Comparison of ENCODE assay signal across 27 cellular contexts in genomic region chr7:154666768-154667167, GRCh38.
"Had no signal": no experiment of that assay in that cellular context is flagged by ENCODE, and none has a peak within 500 bp of the region (broad histone marks: within the 10 kb centered on the region; RNA-seq: fewer than 3 reads in every experiment).

No MANE protein-coding gene starts in this region.

- FAIRE-seq: urothelium cell line had no signal

- H3K36me3 ChIP-seq: stomach, suprapubic skin, thoracic aorta, thyroid gland, tibial artery, tibial nerve, transverse colon, upper lobe of left lung, upper lobe of right lung, uterus, vagina had no signal

- H3K4me3 ChIP-seq: stomach, suprapubic skin, testis, thoracic aorta, thyroid gland, tibial artery, tibial nerve, transverse colon, upper lobe of left lung, upper lobe of right lung, uterus, vagina had no signal

- H3K27me3 ChIP-seq: stomach, suprapubic skin, testis, thyroid gland, tibial artery, tibial nerve, transverse colon, upper lobe of left lung, upper lobe of right lung, uterus, vagina had no signal

- ATAC-seq: stimulated activated effector memory CD8-positive, alpha-beta T cell treated with anti-CD3 and anti-CD28 coated beads, Interleukin-12 subunit alpha, Interleukin-12 subunit beta, amount 100 ng/mL, for 72 hours; stimulated activated memory B cell treated with anti-CD40 and anti-IgM and Interleukin-4, amounts not matched to agents 10 μg/mL and 1 μg/mL and 100 μg/mL, for 72 hours; stimulated activated naive B cell treated with anti-CD40 and anti-IgM and Interleukin-4, amounts not matched to agents 10 μg/mL and 1 μg/mL and 100 μg/mL, for 72 hours; stimulated activated naive CD8-positive, alpha-beta T cell treated with anti-CD3 and anti-CD28 coated beads, Interleukin-15, amount 100 ng/mL, for 72 hours; stimulated activated naive CD8-positive, alpha-beta T cell treated with anti-CD3 and anti-CD28 coated beads, Interleukin-15, Interleukin-2, amounts not matched to agents 100 U/mL and 50 U/mL, for 24 hours; upper lobe of right lung had no signal

- H3K27ac ChIP-seq: stomach, suprapubic skin, testis, thoracic aorta, thyroid gland, tibial artery, tibial nerve, transverse colon, upper lobe of left lung, upper lobe of right lung, uterus, vagina had no signal

- DNase-seq: stimulated activated CD4-positive, alpha-beta T cell treated with anti-CD3 and anti-CD28 coated beads, Interleukin-2, amount 100 ng/mL, for 48 hours; stimulated activated CD4-positive, alpha-beta T cell treated with anti-CD3 and anti-CD28 coated beads, Interleukin-4, amount 100 ng/mL, for 1 hour; stimulated activated CD4-positive, alpha-beta T cell treated with anti-CD3 and anti-CD28 coated beads, Interleukin-4, amount 100 ng/mL, for 24 hours; stimulated activated CD4-positive, alpha-beta T cell treated with anti-CD3 and anti-CD28 coated beads, Interleukin-4, amount 100 ng/mL, for 4 hours; stimulated activated CD8-positive, alpha-beta memory T cell treated with anti-CD3 and anti-CD28 coated beads, Interleukin-4, amount 100 ng/mL, for 48 hours; stimulated activated naive B cell treated with anti-CD40 and anti-IgM and Interleukin-4, amounts not matched to agents 10 μg/mL and 1 μg/mL and 100 μg/mL, for 72 hours; stimulated activated naive CD4-positive, alpha-beta T cell; stimulated activated naive CD4-positive, alpha-beta T cell treated with Interleukin-2 at 50 U/mL for 16 hours; stimulated activated naive CD8-positive, alpha-beta T cell treated with anti-CD3 and anti-CD28 coated beads, Interleukin-15, amount 100 ng/mL, for 72 hours; stimulated activated naive CD8-positive, alpha-beta T cell treated with anti-CD3 and anti-CD28 coated beads, Interleukin-15, Interleukin-2, amounts not matched to agents 100 U/mL and 50 U/mL, for 24 hours; stomach; substantia nigra; testis; thyroid gland; tibial artery; transverse colon; trophoblast cell; upper lobe of left lung; upper lobe of right lung; uterus had no signal

- H3K9me3 ChIP-seq: testis, thyroid gland had no signal

- H3K4me1 ChIP-seq: stomach, suprapubic skin, testis, thyroid gland, tibial artery, tibial nerve, transverse colon, upper lobe of left lung, upper lobe of right lung, uterus, vagina had no signal
